In the genomic region with DNA sequence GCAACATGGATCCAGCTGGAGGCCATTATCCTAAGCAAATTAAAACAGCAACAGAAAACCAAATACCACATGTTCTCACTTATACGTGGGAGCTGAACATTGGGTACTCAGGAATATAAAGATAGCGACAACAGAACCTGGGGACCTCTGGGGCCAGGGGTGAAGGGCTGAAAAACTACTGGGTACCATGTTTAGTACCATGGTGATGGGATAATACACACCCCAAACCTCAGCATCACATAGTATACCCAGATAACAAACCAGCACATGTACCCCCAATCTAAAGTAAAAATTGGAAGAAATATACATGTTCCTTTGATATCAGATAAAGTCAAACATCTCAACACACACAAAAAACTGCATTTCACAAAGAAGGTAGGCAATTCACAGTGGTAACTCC, we compare ENCODE assay signal across 1 cellular context.
TF ChIP-seq lines count a peak whose summit lies in the region.

No MANE protein-coding gene starts in this region.

TF ChIP-seq in WTC11, 78 proteins besides CTCF, POLR2A, EP300 and RAD21 (continued from another document):
- TF ChIP-seq, protein P1, sequence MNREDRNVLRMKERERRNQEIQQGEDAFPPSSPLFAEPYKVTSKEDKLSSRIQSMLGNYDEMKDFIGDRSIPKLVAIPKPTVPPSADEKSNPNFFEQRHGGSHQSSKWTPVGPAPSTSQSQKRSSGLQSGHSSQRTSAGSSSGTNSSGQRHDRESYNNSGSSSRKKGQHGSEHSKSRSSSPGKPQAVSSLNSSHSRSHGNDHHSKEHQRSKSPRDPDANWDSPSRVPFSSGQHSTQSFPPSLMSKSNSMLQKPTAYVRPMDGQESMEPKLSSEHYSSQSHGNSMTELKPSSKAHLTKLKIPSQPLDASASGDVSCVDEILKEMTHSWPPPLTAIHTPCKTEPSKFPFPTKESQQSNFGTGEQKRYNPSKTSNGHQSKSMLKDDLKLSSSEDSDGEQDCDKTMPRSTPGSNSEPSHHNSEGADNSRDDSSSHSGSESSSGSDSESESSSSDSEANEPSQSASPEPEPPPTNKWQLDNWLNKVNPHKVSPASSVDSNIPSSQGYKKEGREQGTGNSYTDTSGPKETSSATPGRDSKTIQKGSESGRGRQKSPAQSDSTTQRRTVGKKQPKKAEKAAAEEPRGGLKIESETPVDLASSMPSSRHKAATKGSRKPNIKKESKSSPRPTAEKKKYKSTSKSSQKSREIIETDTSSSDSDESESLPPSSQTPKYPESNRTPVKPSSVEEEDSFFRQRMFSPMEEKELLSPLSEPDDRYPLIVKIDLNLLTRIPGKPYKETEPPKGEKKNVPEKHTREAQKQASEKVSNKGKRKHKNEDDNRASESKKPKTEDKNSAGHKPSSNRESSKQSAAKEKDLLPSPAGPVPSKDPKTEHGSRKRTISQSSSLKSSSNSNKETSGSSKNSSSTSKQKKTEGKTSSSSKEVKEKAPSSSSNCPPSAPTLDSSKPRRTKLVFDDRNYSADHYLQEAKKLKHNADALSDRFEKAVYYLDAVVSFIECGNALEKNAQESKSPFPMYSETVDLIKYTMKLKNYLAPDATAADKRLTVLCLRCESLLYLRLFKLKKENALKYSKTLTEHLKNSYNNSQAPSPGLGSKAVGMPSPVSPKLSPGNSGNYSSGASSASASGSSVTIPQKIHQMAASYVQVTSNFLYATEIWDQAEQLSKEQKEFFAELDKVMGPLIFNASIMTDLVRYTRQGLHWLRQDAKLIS (CRISPR knock-in tag; IDR thresholded peaks at IDR 0.05; ENCODE audit: borderline replicate concordance), result no peak
- no peak for TF ChIP-seq RELA (CRISPR knock-in tag; IDR thresholded peaks at IDR 0.05; ENCODE audit: borderline replicate concordance)
- TF ChIP-seq, protein P2, sequence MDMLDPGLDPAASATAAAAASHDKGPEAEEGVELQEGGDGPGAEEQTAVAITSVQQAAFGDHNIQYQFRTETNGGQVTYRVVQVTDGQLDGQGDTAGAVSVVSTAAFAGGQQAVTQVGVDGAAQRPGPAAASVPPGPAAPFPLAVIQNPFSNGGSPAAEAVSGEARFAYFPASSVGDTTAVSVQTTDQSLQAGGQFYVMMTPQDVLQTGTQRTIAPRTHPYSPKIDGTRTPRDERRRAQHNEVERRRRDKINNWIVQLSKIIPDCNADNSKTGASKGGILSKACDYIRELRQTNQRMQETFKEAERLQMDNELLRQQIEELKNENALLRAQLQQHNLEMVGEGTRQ (CRISPR knock-in tag; IDR thresholded peaks at IDR 0.05), result no peak
- TF ChIP-seq ZNF671 (CRISPR knock-in tag; IDR thresholded peaks at IDR 0.05), result no peak
- TF ChIP-seq NFATC4 (CRISPR knock-in tag; IDR thresholded peaks at IDR 0.05), result peak; percentile 34; the same call in 1 of the 2 replicates
